10 cellular contexts compared by ENCODE assay signal in the genomic region with DNA sequence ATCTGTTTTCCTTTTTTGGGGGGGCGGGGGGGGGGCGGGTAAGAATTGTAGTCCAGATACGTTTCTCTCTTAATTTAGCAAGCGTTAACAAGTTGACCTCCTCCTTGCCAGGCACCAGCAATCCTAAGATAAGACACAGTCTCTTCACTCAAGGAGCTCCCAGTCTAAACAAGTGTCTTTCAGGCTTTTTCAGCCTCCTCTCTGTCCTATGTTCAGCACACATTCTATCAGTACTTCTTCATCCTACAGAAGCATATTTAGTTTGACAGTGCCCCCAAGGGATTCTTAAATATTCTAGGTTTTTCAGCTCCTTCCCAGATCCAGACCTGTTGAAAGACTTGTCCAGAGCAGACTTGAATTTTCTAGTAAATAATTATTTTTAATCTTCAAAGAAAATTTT. TPM values are rescaled to one million over a fixed set of nuclear protein-coding genes. Genes with fewer than 3 reads are reported as not detected.
A peak's percentile ranks its signal among the peaks of the same experiment; 100 is the strongest.
DNase-seq lines count a peak whose midpoint lies in the region; ATAC-seq, FAIRE-seq and TF ChIP-seq lines count a peak whose summit lies in the region.
"Had no signal": no experiment of that assay in that cellular context is flagged by ENCODE, and none has a peak within 500 bp of the region (broad histone marks: within the 10 kb centered on the region; RNA-seq: fewer than 3 reads in every experiment).

No MANE protein-coding gene starts in this region.

- H3K4me3 Mint-ChIP-seq in activated naive CD4-positive, alpha-beta T cell treated with anti-CD3 and anti-CD28 coated beads, Interleukin-2, amount 50 U/mL, for 24 hours, result peak overlapping the region; percentile 99
- peak overlapping the region; percentile 21 for H3K4me3 Mint-ChIP-seq in activated CD4-positive, alpha-beta memory T cell treated with anti-CD3 and anti-CD28 coated beads, Interleukin-2, amount 10 ng/mL, durations not matched to agents 7 days and 5 days

- TF ChIP-seq POLR2A in transverse colon (IDR thresholded peaks at IDR 0.05), result no peak
- TF ChIP-seq POLR2A in GM12891 (IDR thresholded peaks at IDR 0.05; ENCODE audit: low read depth, low read length), result no peak

- peaks cover 73% of the 10 kb centered on the region for H3K79me2 ChIP-seq in hepatocyte

- peaks cover 59% of the 10 kb centered on the region for H4K20me1 ChIP-seq in hepatocyte (ENCODE audit: insufficient read depth, poor library complexity, severe bottlenecking)

- WGBS in hepatocyte (ENCODE audit: low lambda C conversion rate, missing lambda C conversion rate), result 12% methylated on average over 3 of the region's 4 CpGs
- 23% methylated on average over 4 of the region's 4 CpGs; no CpG with 5 or more reads in 1 of the 2 donors for WGBS in transverse colon (ENCODE audit: low coverage in 1 of 2), 2 donors

- peak overlapping the region; percentile 76 for H3K4me2 ChIP-seq in hepatocyte

- peaks cover 8% of the 10 kb centered on the region for H3K36me3 Mint-ChIP-seq in activated naive CD4-positive, alpha-beta T cell treated with anti-CD3 and anti-CD28 coated beads, Interleukin-2, amount 50 U/mL, for 24 hours
- H3K36me3 Mint-ChIP-seq in activated naive CD4-positive, alpha-beta T cell treated with anti-CD3 and anti-CD28 coated beads, Interleukin-2, amount 50 U/mL, for 72 hours, result peaks cover 17 to 23% of the 10 kb centered on the region in 2 donors
- peaks cover 32% of the 10 kb centered on the region for H3K36me3 Mint-ChIP-seq in activated CD4-positive, alpha-beta memory T cell treated with anti-CD3 and anti-CD28 coated beads, Interleukin-2, amount 10 ng/mL, durations not matched to agents 7 days and 5 days (ENCODE audit: low read depth)

- POLR2A ChIA-PET in activated CD4-positive, alpha-beta memory T cell treated with anti-CD3 and anti-CD28 coated beads, Interleukin-2, amount 10 ng/mL, durations not matched to agents 7 days and 5 days (lab: Charles Lee), result interaction anchor here (1.9 to 5.5 kb wide), 2 partner anchors 142 to 160 kb away, joined by 3 to 50 read pairs; no protein-coding TSS in a partner anchor

- peak overlapping the region; percentile 100 for H3K27ac ChIP-seq in hepatocyte
- H3K27ac ChIP-seq in transverse colon, result peak overlapping the region; percentile 99

- H3K27me3 ChIP-seq in hepatocyte, result no peaks in the 10 kb centered on the region
- H3K27me3 ChIP-seq in transverse colon, result no peaks in the 10 kb centered on the region

- CTCF ChIA-PET in activated CD4-positive, alpha-beta memory T cell treated with anti-CD3 and anti-CD28 coated beads, Interleukin-2, amount 10 ng/mL, durations not matched to agents 7 days and 5 days (lab: Charles Lee), result interaction anchor here (0.6 to 3.2 kb wide), 7 partner anchors 9 to 188 kb away, joined by 3 to 45 read pairs (median 3); no protein-coding TSS in a partner anchor

- H3K4me3 ChIP-seq in hepatocyte (peak overlapping the region; percentile 96), transverse colon (peak overlapping the region in 1 of 4 donors; percentile 86)

- in situ Hi-C loops in transverse colon (cut with MboI; ENCODE audit: low pct_ligation_motif_present in 1 of 4, low pct_unique_long_range_greater_than_20kb in 1 of 4, low sequenced_read_pairs in 3 of 4), result loop anchor here in 3 of 4 donors (10.0 kb wide), 3 partner anchors 90 to 160 kb away; no protein-coding TSS in a partner anchor

- TF ChIP-seq EP300 in transverse colon (IDR thresholded peaks at IDR 0.05; ENCODE audit: low read depth), result no peak

- H3K9me2 ChIP-seq in hepatocyte (replicated peaks; ENCODE audit: insufficient read depth), result no peaks in the 10 kb centered on the region

- no peaks in the 10 kb centered on the region for H3K36me3 ChIP-seq in hepatocyte (replicated peaks; ENCODE audit: insufficient read depth, low read depth)
- no peaks in the 10 kb centered on the region for H3K36me3 ChIP-seq in transverse colon

- intact Hi-C loops in transverse colon (cut with DNase I; ENCODE audit: low total_unique reads), result loop anchor here (5.0 kb wide), 1 partner anchor 92 kb away; no protein-coding TSS in a partner anchor

- no peaks in the 10 kb centered on the region for H3K9me3 Mint-ChIP-seq in activated naive CD4-positive, alpha-beta T cell treated with anti-CD3 and anti-CD28 coated beads, Interleukin-2, amount 50 U/mL, for 24 hours
- H3K9me3 Mint-ChIP-seq in activated naive CD4-positive, alpha-beta T cell treated with anti-CD3 and anti-CD28 coated beads, Interleukin-2, amount 50 U/mL, for 72 hours, result no peaks in the 10 kb centered on the region
- H3K9me3 Mint-ChIP-seq in activated CD4-positive, alpha-beta memory T cell treated with anti-CD3 and anti-CD28 coated beads, Interleukin-2, amount 10 ng/mL, durations not matched to agents 7 days and 5 days, result no peaks in the 10 kb centered on the region

- H3K9me3 ChIP-seq in hepatocyte (ENCODE audit: low read depth) (no peaks in the 10 kb centered on the region), transverse colon (no peaks in the 10 kb centered on the region)

- ATAC-seq in activated naive CD4-positive, alpha-beta T cell treated with anti-CD3 and anti-CD28 coated beads, Interleukin-2, amount 50 U/mL, for 72 hours, result no peak

- H3K4me1 ChIP-seq in hepatocyte (ENCODE audit: insufficient read depth) (peaks cover 25% of the 10 kb centered on the region), transverse colon (peaks cover 13 to 71% (median 57%) of the 10 kb centered on the region in 4 donors)

- no peak overlapping the region for H2AFZ ChIP-seq in hepatocyte

- H3K27ac Mint-ChIP-seq in activated naive CD4-positive, alpha-beta T cell treated with anti-CD3 and anti-CD28 coated beads, Interleukin-2, amount 50 U/mL, for 24 hours, result peak overlapping the region; percentile 13
- H3K27ac Mint-ChIP-seq in activated naive CD4-positive, alpha-beta T cell treated with anti-CD3 and anti-CD28 coated beads, Interleukin-2, amount 50 U/mL, for 72 hours, result no peak overlapping the region
- H3K27ac Mint-ChIP-seq in activated CD4-positive, alpha-beta memory T cell treated with anti-CD3 and anti-CD28 coated beads, Interleukin-2, amount 10 ng/mL, durations not matched to agents 7 days and 5 days, result no peak overlapping the region

- H3K4me1 Mint-ChIP-seq in activated naive CD4-positive, alpha-beta T cell treated with anti-CD3 and anti-CD28 coated beads, Interleukin-2, amount 50 U/mL, for 24 hours, result peaks cover 65% of the 10 kb centered on the region
- H3K4me1 Mint-ChIP-seq in activated CD4-positive, alpha-beta memory T cell treated with anti-CD3 and anti-CD28 coated beads, Interleukin-2, amount 10 ng/mL, durations not matched to agents 7 days and 5 days, result peaks cover 59% of the 10 kb centered on the region

- TF ChIP-seq CTCF in hepatocyte (IDR thresholded peaks at IDR 0.05; ENCODE audit: poor library complexity), result no peak
- TF ChIP-seq CTCF in transverse colon (IDR thresholded peaks at IDR 0.05), result no peak

- DNase-seq in activated naive CD4-positive, alpha-beta T cell treated with anti-CD3 and anti-CD28 coated beads, Interleukin-2, amount 50 U/mL, for 72 hours (ENCODE audit: low spot score in 2 of 2), result no peak
- DNase-seq in activated CD4-positive, alpha-beta memory T cell treated with anti-CD3 and anti-CD28 coated beads, Interleukin-2, amount 10 ng/mL, durations not matched to agents 7 days and 5 days, result no peak
- DNase-seq in hepatocyte (ENCODE audit: low spot score), result peak; percentile 34
- DNase-seq in transverse colon, result no peak
- DNase-seq in NCI-H748 (lab: John Stamatoyannopoulos, UW; ENCODE audit: unreplicated experiment), result no peak
- DNase-seq in GM12891 (ENCODE audit: insufficient read length, low spot score), result no peak
- DNase-seq in 8988T, result no peak
- DNase-seq: cortex of kidney had no signal

- FAIRE-seq in GM12891 (lab: Jason Lieb, UNC), result no peak
- FAIRE-seq: G401.6 had no signal

- H3K27me3 Mint-ChIP-seq in activated naive CD4-positive, alpha-beta T cell treated with anti-CD3 and anti-CD28 coated beads, Interleukin-2, amount 50 U/mL, for 24 hours, result no peaks in the 10 kb centered on the region
- no peaks in the 10 kb centered on the region for H3K27me3 Mint-ChIP-seq in activated CD4-positive, alpha-beta memory T cell treated with anti-CD3 and anti-CD28 coated beads, Interleukin-2, amount 10 ng/mL, durations not matched to agents 7 days and 5 days

TF ChIP-seq in GM12891, 5 proteins besides CTCF, POLR2A, EP300 and RAD21:
- TF ChIP-seq POU2F2 (IDR thresholded peaks at IDR 0.05; ENCODE audit: low read depth, low read length), result no peak
- no peak for TF ChIP-seq TAF1 (IDR thresholded peaks at IDR 0.05; ENCODE audit: low read depth, low read length)
- TF ChIP-seq SPI1 (IDR thresholded peaks at IDR 0.05; ENCODE audit: low read depth, low read length), result no peak

RNA-seq across cellular contexts. Expression of a gene that starts 2.7 kb away (rescaled TPM):
- total RNA-seq in activated naive CD4-positive, alpha-beta T cell treated with anti-CD3 and anti-CD28 coated beads, Interleukin-2, amount 50 U/mL, for 72 hours, result 100 to 1,000 TPM; 185 to 201 TPM
- 100 to 1,000 TPM; 211 to 213 TPM for total RNA-seq in activated CD4-positive, alpha-beta memory T cell treated with anti-CD3 and anti-CD28 coated beads, Interleukin-2, amount 10 ng/mL, durations not matched to agents 7 days and 5 days
- total RNA-seq in hepatocyte, result 250 and 269 TPM in 2 replicates
- polyA plus RNA-seq in hepatocyte, result 157 and 161 TPM in 2 replicates
- total RNA-seq in transverse colon, result 100 to 1,000 TPM; 132 to 245 (median 192) TPM
- polyA plus RNA-seq in GM12891 (2012; ENCODE audit: low read depth, missing spikeins), result 32.1 TPM

RNA-seq across cellular contexts. Expression of a gene that starts 56.3 kb away (rescaled TPM):
- 1 to 10 TPM; 1.8 to 2.0 TPM for total RNA-seq in activated naive CD4-positive, alpha-beta T cell treated with anti-CD3 and anti-CD28 coated beads, Interleukin-2, amount 50 U/mL, for 72 hours
- total RNA-seq in activated CD4-positive, alpha-beta memory T cell treated with anti-CD3 and anti-CD28 coated beads, Interleukin-2, amount 10 ng/mL, durations not matched to agents 7 days and 5 days, result 1 to 10 TPM in 1 of 2 experiments, under 1 TPM in 1; 0.93 to 1.2 TPM
- 1.2 and 1.7 TPM in 2 replicates for total RNA-seq in hepatocyte
- 1.3 and 2.1 TPM in 2 replicates for polyA plus RNA-seq in hepatocyte
- total RNA-seq in transverse colon, result 1 to 10 TPM in 2 of 4 donors, under 1 TPM in 1, not detected in 1; 1.00 to 1.8 (median 1.4) TPM
- 0.41 TPM for polyA plus RNA-seq in GM12891 (2012; ENCODE audit: low read depth, missing spikeins)
